24 cellular contexts compared by ENCODE assay signal in genomic region chr21:34222031-34222335, GRCh38.
"Had no signal": no experiment of that assay in that cellular context is flagged by ENCODE, and none has a peak within 500 bp of the region (broad histone marks: within the 10 kb centered on the region; RNA-seq: fewer than 3 reads in every experiment).

No MANE protein-coding gene starts in this region.

- H3K4me3 ChIP-seq: colonic mucosa, esophagus squamous epithelium, heart right ventricle, left ventricle myocardium inferior, lower lobe of right lung, sigmoid colon, suprapubic skin had no signal

- ATAC-seq: heart right ventricle; left colon; lower lobe of right lung; natural killer cell; stimulated activated effector memory CD8-positive, alpha-beta T cell treated with anti-CD3 and anti-CD28 coated beads, Interleukin-12 subunit alpha, Interleukin-12 subunit beta, amount 100 ng/mL, for 72 hours; stimulated activated naive CD8-positive, alpha-beta T cell treated with anti-CD3 and anti-CD28 coated beads, Interleukin-15, Interleukin-2, amounts not matched to agents 100 U/mL and 50 U/mL, for 24 hours had no signal

- H3K27ac ChIP-seq: colonic mucosa, esophagus squamous epithelium, heart right ventricle, left ventricle myocardium inferior, lower lobe of right lung, parathyroid adenoma, sigmoid colon, suprapubic skin had no signal

- H3K9ac ChIP-seq: parathyroid adenoma had no signal

- H2AFZ ChIP-seq: parathyroid adenoma had no signal

- H3K4me1 ChIP-seq: colonic mucosa, esophagus squamous epithelium, lower lobe of right lung, parathyroid adenoma, suprapubic skin had no signal

- H3K79me2 ChIP-seq: parathyroid adenoma had no signal

- H3K27me3 ChIP-seq: colonic mucosa, esophagus squamous epithelium, heart right ventricle, neutrophil, sigmoid colon had no signal

- H3K36me3 ChIP-seq: colonic mucosa, esophagus squamous epithelium, heart right ventricle, left ventricle myocardium inferior, lower lobe of right lung, sigmoid colon, suprapubic skin had no signal

- DNase-seq: colonic mucosa; dermis blood vessel endothelial cell; effector memory CD4-positive, alpha-beta T cell; esophagus squamous epithelium; foreskin melanocyte; glutamatergic neuron; heart right ventricle; hypothalamus; immature natural killer cell; islet precursor cell; kidney glomerular epithelial cell; left colon; left ventricle myocardium inferior; lower lobe of right lung; natural killer cell; sigmoid colon; stimulated activated CD4-positive, alpha-beta T cell treated with anti-CD3 and anti-CD28 coated beads, Interleukin-2, amount 100 ng/mL, for 24 hours; stimulated activated CD4-positive, alpha-beta T cell treated with anti-CD3 and anti-CD28 coated beads, Interleukin-4, amount 100 ng/mL, for 24 hours; stimulated activated naive CD8-positive, alpha-beta T cell treated with anti-CD3 and anti-CD28 coated beads, Interleukin-15, Interleukin-2, amounts not matched to agents 100 U/mL and 50 U/mL, for 24 hours had no signal

- FAIRE-seq: endothelial cell of umbilical vein had no signal

- H3K9me3 ChIP-seq: colonic mucosa, esophagus squamous epithelium, heart right ventricle, left ventricle myocardium inferior, lower lobe of right lung, neutrophil, sigmoid colon, suprapubic skin had no signal
